1 cellular context compared by ENCODE assay signal in the genomic region with DNA sequence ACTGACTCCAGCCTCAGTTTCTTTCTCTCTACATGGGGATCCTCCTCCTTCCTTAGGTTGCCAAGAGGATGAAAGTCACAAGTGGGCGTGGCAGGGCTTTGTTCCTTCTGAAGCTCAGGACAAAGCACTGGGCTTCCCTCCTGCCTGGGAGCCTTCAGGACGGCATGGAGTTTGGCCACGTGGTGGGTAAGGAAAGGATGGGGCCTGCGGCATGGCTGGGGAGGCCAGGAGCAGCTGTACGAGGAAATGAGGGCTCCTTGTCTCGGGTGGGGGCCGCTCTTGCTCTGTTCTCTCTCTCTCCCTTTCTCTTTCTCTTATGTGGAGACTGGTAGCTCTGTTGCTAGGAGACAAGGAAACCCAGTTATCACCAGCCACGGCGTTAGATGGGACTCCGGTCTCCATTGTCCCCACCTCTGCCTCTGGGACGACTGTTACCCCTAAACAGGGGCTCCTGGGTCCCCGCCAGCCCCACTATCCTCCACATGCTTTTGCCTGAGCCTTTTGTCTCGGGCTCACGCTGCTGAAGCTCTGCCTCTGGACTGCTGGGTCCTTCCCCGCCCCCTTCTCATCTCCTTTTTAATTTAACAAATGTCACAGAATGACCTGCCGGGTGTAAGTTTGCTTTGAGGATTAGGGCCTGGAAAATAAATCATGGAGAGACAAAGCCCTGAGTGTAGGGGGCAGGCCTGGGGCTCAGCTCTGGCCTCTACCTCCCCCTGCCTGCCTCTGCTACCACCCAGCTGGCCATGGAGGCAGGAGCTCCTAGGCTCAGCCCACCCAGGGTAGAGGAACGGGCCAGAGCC.
TF ChIP-seq lines count a peak whose summit lies in the region.

No MANE protein-coding gene starts in this region.

TF ChIP-seq in HEK293, 187 proteins besides CTCF, POLR2A, EP300 and RAD21:
- peak; percentile 60 for TF ChIP-seq KLF9 (tag by site-specific recombination; IDR thresholded peaks at IDR 0.05; ENCODE audit: low read depth)
- no peak for TF ChIP-seq ZNF623 (tag by site-specific recombination; IDR thresholded peaks at IDR 0.05)
